Comparison of ENCODE assay signal across 16 cellular contexts in the genomic region with DNA sequence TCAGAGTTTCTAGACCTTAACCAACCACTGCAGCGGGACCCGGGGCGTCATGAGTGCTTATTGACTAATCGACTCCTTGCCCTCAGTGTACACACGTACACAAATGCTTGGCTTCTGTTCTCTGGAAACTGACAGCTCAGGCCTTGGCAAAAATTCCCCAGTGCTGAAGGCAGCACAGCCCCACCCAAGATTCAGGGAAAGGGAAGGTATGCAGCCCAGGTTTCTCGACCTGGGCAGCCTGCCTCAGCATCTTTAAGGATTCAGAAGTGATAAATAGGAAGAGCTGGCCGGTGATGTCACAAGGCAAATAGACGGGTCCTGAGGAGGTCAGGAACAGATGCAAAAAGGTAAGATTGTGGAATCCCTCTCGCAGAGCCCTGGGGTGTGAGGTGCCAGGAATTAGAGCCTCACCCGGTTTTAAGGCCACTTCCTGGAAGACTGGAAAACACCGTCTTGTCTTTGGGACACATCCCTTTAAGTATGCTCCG. TPM values are rescaled to one million over a fixed set of nuclear protein-coding genes. Genes with fewer than 3 reads are reported as not detected.
DNase-seq lines count a peak whose midpoint lies in the region; ATAC-seq and TF ChIP-seq lines count a peak whose summit lies in the region.
"Had no signal": no experiment of that assay in that cellular context is flagged by ENCODE, and none has a peak within 500 bp of the region (broad histone marks: within the 10 kb centered on the region; RNA-seq: fewer than 3 reads in every experiment).

No MANE protein-coding gene starts in this region.

- H3K4me1 Mint-ChIP-seq in nephron: peaks cover 22% of the 10 kb centered on the region
- H3K4me1 Mint-ChIP-seq: memory B cell had no signal

- no peak overlapping the region for H3K27ac ChIP-seq in upper lobe of right lung
- H3K27ac ChIP-seq: cardiac muscle cell, SJCRH30 had no signal

- no peaks in the 10 kb centered on the region for H3K36me3 Mint-ChIP-seq in nephron (ENCODE audit: low read depth)
- H3K36me3 Mint-ChIP-seq: memory B cell had no signal

- H3K36me3 ChIP-seq in upper lobe of right lung: no peaks in the 10 kb centered on the region
- H3K36me3 ChIP-seq: cardiac muscle cell, SJCRH30 had no signal

- H3K4me3 ChIP-seq in upper lobe of right lung: no peak overlapping the region
- H3K4me3 ChIP-seq: cardiac muscle cell, SJCRH30 had no signal

- intact Hi-C loops in upper lobe of right lung (cut with DNase I): no loop called here

- peak; percentile 70 for DNase-seq in NCI-H226
- no peak for DNase-seq in upper lobe of right lung
- no peak for DNase-seq in NCI-H1105 (lab: John Stamatoyannopoulos, UW)
- no peak for DNase-seq in NCI-H1092 (lab: John Stamatoyannopoulos, UW)
- DNase-seq: activated CD4-positive, alpha-beta T cell treated with anti-CD3 and anti-CD28 coated beads for 36 hours; activated naive CD4-positive, alpha-beta T cell treated with anti-CD3 and anti-CD28 coated beads, Interleukin-2, amount 50 U/mL, for 16 hours; NCI-H187 treated with DMSO at 0.1 percent for 48 hours; nucleus accumbens; SJCRH30; T1000 had no signal

- H3K4me1 ChIP-seq in upper lobe of right lung: no peaks in the 10 kb centered on the region
- H3K4me1 ChIP-seq: SJCRH30 had no signal

- H3K4me3 Mint-ChIP-seq in nephron: peak overlapping the region in 1 of 3 experiments; percentile 57
- H3K4me3 Mint-ChIP-seq: activated CD4-positive, alpha-beta T cell treated with anti-CD3 and anti-CD28 coated beads for 36 hours; memory B cell had no signal

- ATAC-seq in esophagus mucosa (peak; percentile 88), upper lobe of right lung (peak; percentile 67), HG02763 (IDR thresholded peaks at IDR 0.05; ENCODE audit: unreplicated experiment) (no peak)

- no peaks in the 10 kb centered on the region for H3K27me3 ChIP-seq in upper lobe of right lung
- H3K27me3 ChIP-seq: cardiac muscle cell, SJCRH30 had no signal

- H3K9me3 Mint-ChIP-seq in nephron: no peaks in the 10 kb centered on the region

- peak overlapping the region; percentile 28 to 99 (median 96) for H3K27ac Mint-ChIP-seq in nephron
- H3K27ac Mint-ChIP-seq: activated CD4-positive, alpha-beta T cell treated with anti-CD3 and anti-CD28 coated beads for 36 hours; memory B cell had no signal

- no peaks in the 10 kb centered on the region for H3K9me3 ChIP-seq in upper lobe of right lung
- H3K9me3 ChIP-seq: SJCRH30 had no signal

- H3K27me3 Mint-ChIP-seq in nephron (ENCODE audit: low read depth): peaks cover 18% of the 10 kb centered on the region

- TF ChIP-seq CTCF in nephron (IDR thresholded peaks at IDR 0.05; ENCODE audit: unreplicated experiment in 3 of 3): no peak
- no peak for TF ChIP-seq CTCF in upper lobe of right lung (IDR thresholded peaks at IDR 0.05)

RNA-seq across cellular contexts. Expression of a gene that starts 9.0 kb away (rescaled TPM):
- total RNA-seq in esophagus mucosa (94.1 TPM), upper lobe of right lung (9.6 TPM)
- total RNA-seq: NCI-H460 had no signal
